ENCODE assay signal across 9 cellular contexts in genomic region chr9:122125891-122126331, GRCh38. TPM values are rescaled to one million over a fixed set of nuclear protein-coding genes. Genes with fewer than 3 reads are reported as not detected.
DNase-seq lines count a peak whose midpoint lies in the region; ATAC-seq and TF ChIP-seq lines count a peak whose summit lies in the region.
"Had no signal": no experiment of that assay in that cellular context is flagged by ENCODE, and none has a peak within 500 bp of the region (broad histone marks: within the 10 kb centered on the region; RNA-seq: fewer than 3 reads in every experiment).

No MANE protein-coding gene starts in this region.

- no peak for ATAC-seq in memory B cell (ENCODE audit: low read depth)
- ATAC-seq in HG03025 (IDR thresholded peaks at IDR 0.05; ENCODE audit: low FRiP score, unreplicated experiment) = no peak

- H3K27me3 ChIP-seq in A673 (replicated peaks; ENCODE audit: insufficient read depth, low read depth, low read length, poor library complexity) (peaks cover 11% of the 10 kb centered on the region), HUES6 (ENCODE audit: control insufficient read depth, insufficient read depth, low read length) (peaks cover 42% of the 10 kb centered on the region), endodermal cell (ENCODE audit: control insufficient read depth, insufficient read depth, low read length, poor library complexity, severe bottlenecking) (peaks cover 43% of the 10 kb centered on the region), prostate gland (replicated peaks; ENCODE audit: insufficient read depth) (no peaks in the 10 kb centered on the region)

- H3K9me3 Mint-ChIP-seq in endodermal cell (no peaks in the 10 kb centered on the region), memory B cell (no peaks in the 10 kb centered on the region)
- H3K9me3 Mint-ChIP-seq in activated T-helper 2 cell treated with anti-CD3 and anti-CD28 coated beads, Interferon-gamma antibody, Interleukin-2, Interleukin-4, amounts not matched to agents 10 μg/mL and 5 μg/mL and 100 μg/mL, durations not matched to agents 14 hours and 24 hours and 36 hours = no peaks in the 10 kb centered on the region
- H3K9me3 Mint-ChIP-seq in activated CD4-positive, alpha-beta memory T cell treated with anti-CD3 and anti-CD28 coated beads, Interleukin-2, amount 10 ng/mL, durations not matched to agents 7 days and 5 days = no peaks in the 10 kb centered on the region

- peak overlapping the region; percentile 26 for H3K4me3 ChIP-seq in A673 (ENCODE audit: low read depth, low read length, poor library complexity, severe bottlenecking)
- H3K4me3 ChIP-seq in HUES6 (ENCODE audit: low read depth, low read length) = peak overlapping the region; percentile 72
- no peak overlapping the region for H3K4me3 ChIP-seq in endodermal cell (ENCODE audit: low read length)
- H3K4me3 ChIP-seq in prostate gland = no peak overlapping the region

- BruUV-seq in A673 (replicated peaks; lab: Mats Ljungman, UMichigan) = no TSS peak

- H3K27ac ChIP-seq in A673 (ENCODE audit: low read depth, low read length, poor library complexity, severe bottlenecking) (no peak overlapping the region), HUES6 (ENCODE audit: low read depth, low read length) (no peak overlapping the region), endodermal cell (ENCODE audit: low read depth, low read length) (no peak overlapping the region), prostate gland (no peak overlapping the region)

- peaks cover 53% of the 10 kb centered on the region for H3K27me3 Mint-ChIP-seq in endodermal cell (ENCODE audit: insufficient read depth)
- peaks cover 33% of the 10 kb centered on the region for H3K27me3 Mint-ChIP-seq in memory B cell
- peaks cover 30% of the 10 kb centered on the region for H3K27me3 Mint-ChIP-seq in activated T-helper 2 cell treated with anti-CD3 and anti-CD28 coated beads, Interferon-gamma antibody, Interleukin-2, Interleukin-4, amounts not matched to agents 10 μg/mL and 5 μg/mL and 100 μg/mL, durations not matched to agents 14 hours and 24 hours and 36 hours (ENCODE audit: low read depth)
- peaks cover 25% of the 10 kb centered on the region for H3K27me3 Mint-ChIP-seq in activated CD4-positive, alpha-beta memory T cell treated with anti-CD3 and anti-CD28 coated beads, Interleukin-2, amount 10 ng/mL, durations not matched to agents 7 days and 5 days

- intact Hi-C loops in A673 (cut with micrococcal nuclease; ENCODE audit: unreplicated experiment) (loop anchor here (1.0 to 2.0 kb wide), 3 partner anchors 27 to 684 kb away; no protein-coding TSS in a partner anchor), prostate gland (cut with DNase I) (loop anchor here (1.0 to 5.0 kb wide), 2 partner anchors 224 to 326 kb away; no protein-coding TSS in a partner anchor)
- intact Hi-C loops in activated T-helper 2 cell treated with anti-CD3 and anti-CD28 coated beads, Interferon-gamma antibody, Interleukin-2, Interleukin-4, amounts not matched to agents 10 μg/mL and 5 μg/mL and 100 μg/mL, durations not matched to agents 14 hours and 24 hours and 36 hours (cut with micrococcal nuclease) = loop anchor here (1.0 to 2.0 kb wide), 3 partner anchors 33 to 327 kb away; partner anchors contain the start of genes MORN5 and NDUFA8

- H3K27ac Mint-ChIP-seq in endodermal cell (peak overlapping the region; percentile 82), memory B cell (peak overlapping the region; percentile 32)
- no peak overlapping the region for H3K27ac Mint-ChIP-seq in activated T-helper 2 cell treated with anti-CD3 and anti-CD28 coated beads, Interferon-gamma antibody, Interleukin-2, Interleukin-4, amounts not matched to agents 10 μg/mL and 5 μg/mL and 100 μg/mL, durations not matched to agents 14 hours and 24 hours and 36 hours
- H3K27ac Mint-ChIP-seq in activated CD4-positive, alpha-beta memory T cell treated with anti-CD3 and anti-CD28 coated beads, Interleukin-2, amount 10 ng/mL, durations not matched to agents 7 days and 5 days = no peak overlapping the region
- H3K27ac Mint-ChIP-seq: naive B cell had no signal

- TF ChIP-seq POLR2A in prostate gland (IDR thresholded peaks at IDR 0.05) = no peak

- CTCF ChIA-PET in A673 (lab: Charles Lee) = interaction anchor here (1.5 to 5.2 kb wide), 3 partner anchors 27 to 580 kb away, joined by 4 to 53 read pairs (median 42); no protein-coding TSS in a partner anchor
- CTCF ChIA-PET in activated CD4-positive, alpha-beta memory T cell treated with anti-CD3 and anti-CD28 coated beads, Interleukin-2, amount 10 ng/mL, durations not matched to agents 7 days and 5 days (lab: Charles Lee) = interaction anchor here (1.2 to 11.7 kb wide), 10 partner anchors 14 to 683 kb away, joined by 3 to 243 read pairs (median 7); partner anchors contain the start of genes MRRF and RBM18

- POLR2A ChIA-PET in A673 (lab: Charles Lee; ENCODE audit: low non-redundant PET) = no interaction called here
- POLR2A ChIA-PET in activated CD4-positive, alpha-beta memory T cell treated with anti-CD3 and anti-CD28 coated beads, Interleukin-2, amount 10 ng/mL, durations not matched to agents 7 days and 5 days (lab: Charles Lee) = interaction anchor here (1.8 kb wide), 1 partner anchor 224 kb away, joined by 6 read pairs; no protein-coding TSS in a partner anchor

- H3K4me1 Mint-ChIP-seq in endodermal cell (peaks cover 13% of the 10 kb centered on the region), memory B cell (peaks cover 10% of the 10 kb centered on the region)
- peaks cover 7% of the 10 kb centered on the region for H3K4me1 Mint-ChIP-seq in activated T-helper 2 cell treated with anti-CD3 and anti-CD28 coated beads, Interferon-gamma antibody, Interleukin-2, Interleukin-4, amounts not matched to agents 10 μg/mL and 5 μg/mL and 100 μg/mL, durations not matched to agents 14 hours and 24 hours and 36 hours (ENCODE audit: low read depth)
- peaks cover 10% of the 10 kb centered on the region for H3K4me1 Mint-ChIP-seq in activated CD4-positive, alpha-beta memory T cell treated with anti-CD3 and anti-CD28 coated beads, Interleukin-2, amount 10 ng/mL, durations not matched to agents 7 days and 5 days

- peak overlapping the region; percentile 75 for H3K9ac ChIP-seq in HUES6 (ENCODE audit: low read length)
- peak overlapping the region; percentile 41 for H3K9ac ChIP-seq in endodermal cell (ENCODE audit: extremely low read depth, low read length, poor library complexity, severe bottlenecking)

- WGBS in endodermal cell (ENCODE audit: insufficient coverage in 1 of 2, insufficient read length in 1 of 2), 2 experiments = 39 to 53% methylated on average over 10 to 16 of the region's 16 CpGs
- 52% methylated on average over 16 of the region's 16 CpGs for WGBS in prostate gland

- H3K36me3 Mint-ChIP-seq in endodermal cell (ENCODE audit: low read depth) = no peaks in the 10 kb centered on the region
- H3K36me3 Mint-ChIP-seq in memory B cell = peaks cover 2% of the 10 kb centered on the region
- no peaks in the 10 kb centered on the region for H3K36me3 Mint-ChIP-seq in activated T-helper 2 cell treated with anti-CD3 and anti-CD28 coated beads, Interferon-gamma antibody, Interleukin-2, Interleukin-4, amounts not matched to agents 10 μg/mL and 5 μg/mL and 100 μg/mL, durations not matched to agents 14 hours and 24 hours and 36 hours (ENCODE audit: low read depth)
- H3K36me3 Mint-ChIP-seq in activated CD4-positive, alpha-beta memory T cell treated with anti-CD3 and anti-CD28 coated beads, Interleukin-2, amount 10 ng/mL, durations not matched to agents 7 days and 5 days (ENCODE audit: low read depth) = no peaks in the 10 kb centered on the region
- H3K36me3 Mint-ChIP-seq: naive B cell had no signal

- H3K9me3 ChIP-seq in A673 (ENCODE audit: low read depth, low read length, poor library complexity, severe bottlenecking) (no peaks in the 10 kb centered on the region), HUES6 (ENCODE audit: control insufficient read depth, insufficient read depth, low read depth, low read length) (no peaks in the 10 kb centered on the region), endodermal cell (ENCODE audit: control insufficient read depth, low read length) (no peaks in the 10 kb centered on the region), prostate gland (no peaks in the 10 kb centered on the region)

- peak overlapping the region; percentile 65 for H3K4me3 Mint-ChIP-seq in endodermal cell
- peak overlapping the region; percentile 62 for H3K4me3 Mint-ChIP-seq in memory B cell
- no peak overlapping the region for H3K4me3 Mint-ChIP-seq in activated T-helper 2 cell treated with anti-CD3 and anti-CD28 coated beads, Interferon-gamma antibody, Interleukin-2, Interleukin-4, amounts not matched to agents 10 μg/mL and 5 μg/mL and 100 μg/mL, durations not matched to agents 14 hours and 24 hours and 36 hours (ENCODE audit: low read depth)
- H3K4me3 Mint-ChIP-seq in activated CD4-positive, alpha-beta memory T cell treated with anti-CD3 and anti-CD28 coated beads, Interleukin-2, amount 10 ng/mL, durations not matched to agents 7 days and 5 days = no peak overlapping the region

- DNase-seq in A673 (ENCODE audit: low spot score) (no peak), endodermal cell (peak; percentile 87), memory B cell (ENCODE audit: low spot score in 2 of 2) (no peak), prostate gland (ENCODE audit: low spot score) (no peak)
- DNase-seq in activated T-helper 2 cell treated with anti-CD3 and anti-CD28 coated beads, Interferon-gamma antibody, Interleukin-2, Interleukin-4, amounts not matched to agents 10 μg/mL and 5 μg/mL and 100 μg/mL, durations not matched to agents 14 hours and 24 hours and 36 hours (ENCODE audit: low spot score) = no peak
- no peak for DNase-seq in activated CD4-positive, alpha-beta memory T cell treated with anti-CD3 and anti-CD28 coated beads, Interleukin-2, amount 10 ng/mL, durations not matched to agents 7 days and 5 days

- H3K4me1 ChIP-seq in A673 (ENCODE audit: insufficient read depth, low read length, poor library complexity, severe bottlenecking) (peaks cover 11% of the 10 kb centered on the region), HUES6 (ENCODE audit: control insufficient read depth, insufficient read depth, low read length) (peaks cover 20% of the 10 kb centered on the region), endodermal cell (ENCODE audit: control insufficient read depth, insufficient read depth, low read length) (peaks cover 2% of the 10 kb centered on the region), prostate gland (replicated peaks) (peaks cover 4% of the 10 kb centered on the region)

- H3K36me3 ChIP-seq in A673 (ENCODE audit: insufficient read depth, low read length, poor library complexity, severe bottlenecking) = no peaks in the 10 kb centered on the region
- H3K36me3 ChIP-seq in HUES6 (ENCODE audit: control insufficient read depth, insufficient read depth, low read length) = no peaks in the 10 kb centered on the region
- H3K36me3 ChIP-seq in endodermal cell (ENCODE audit: control insufficient read depth, insufficient read depth, low read length) = no peaks in the 10 kb centered on the region
- H3K36me3 ChIP-seq in prostate gland = no peaks in the 10 kb centered on the region

- TF ChIP-seq CTCF in A673 (conservative IDR thresholded peaks at IDR 0.05; ENCODE audit: low read depth, low read length) (no peak), endodermal cell (conservative IDR thresholded peaks at IDR 0.05) (no peak), prostate gland (IDR thresholded peaks at IDR 0.05) (no peak)

RNA-seq across cellular contexts. Expression of gene TTLL11, which starts 32.8 kb away (rescaled TPM):
- 3.0 and 5.4 TPM in 2 replicates for total RNA-seq in A673 (2021)
- under 1 TPM in 1 of 2 donors, not detected in 1; 0.68 TPM for total RNA-seq in endodermal cell
- polyA plus RNA-seq in endodermal cell (2013, experiment 1 of 2) = 2.4 TPM
- polyA plus RNA-seq in endodermal cell (2013, experiment 2 of 2) = 3.3 TPM
- 2.2 and 2.4 TPM in 2 replicates for total RNA-seq in activated T-helper 2 cell treated with anti-CD3 and anti-CD28 coated beads, Interferon-gamma antibody, Interleukin-2, Interleukin-4, amounts not matched to agents 10 μg/mL and 5 μg/mL and 100 μg/mL, durations not matched to agents 14 hours and 24 hours and 36 hours
- 1 to 10 TPM; 1.5 to 2.1 TPM for total RNA-seq in activated CD4-positive, alpha-beta memory T cell treated with anti-CD3 and anti-CD28 coated beads, Interleukin-2, amount 10 ng/mL, durations not matched to agents 7 days and 5 days
- total RNA-seq in prostate gland = 10 to 100 TPM; 11.7 to 11.9 TPM

RNA-seq across cellular contexts. Expression of gene NDUFA8, which starts 33.7 kb away (rescaled TPM):
- total RNA-seq in A673 (2021) (105 and 107 TPM in 2 replicates), endodermal cell (10 to 100 TPM; 65.8 to 67.8 TPM), prostate gland (10 to 100 TPM; 60.7 to 69.6 TPM)
- polyA plus RNA-seq in endodermal cell (2013, experiment 1 of 2) = 83.6 TPM
- 79.7 TPM for polyA plus RNA-seq in endodermal cell (2013, experiment 2 of 2)
- 45.4 and 48.7 TPM in 2 replicates for total RNA-seq in activated T-helper 2 cell treated with anti-CD3 and anti-CD28 coated beads, Interferon-gamma antibody, Interleukin-2, Interleukin-4, amounts not matched to agents 10 μg/mL and 5 μg/mL and 100 μg/mL, durations not matched to agents 14 hours and 24 hours and 36 hours
- 10 to 100 TPM; 36.1 to 37.0 TPM for total RNA-seq in activated CD4-positive, alpha-beta memory T cell treated with anti-CD3 and anti-CD28 coated beads, Interleukin-2, amount 10 ng/mL, durations not matched to agents 7 days and 5 days

RNA-seq across cellular contexts. Expression of gene MORN5, which starts 33.8 kb away (rescaled TPM):
- not detected in 2 replicates for total RNA-seq in A673 (2021)
- total RNA-seq in endodermal cell = under 1 TPM in 1 of 2 donors, not detected in 1; 0.81 TPM
- 0.71 TPM for polyA plus RNA-seq in endodermal cell (2013, experiment 1 of 2)
- polyA plus RNA-seq in endodermal cell (2013, experiment 2 of 2) = 0.58 TPM
- not detected in 2 replicates for total RNA-seq in activated T-helper 2 cell treated with anti-CD3 and anti-CD28 coated beads, Interferon-gamma antibody, Interleukin-2, Interleukin-4, amounts not matched to agents 10 μg/mL and 5 μg/mL and 100 μg/mL, durations not matched to agents 14 hours and 24 hours and 36 hours
- total RNA-seq in activated CD4-positive, alpha-beta memory T cell treated with anti-CD3 and anti-CD28 coated beads, Interleukin-2, amount 10 ng/mL, durations not matched to agents 7 days and 5 days = not detected
- total RNA-seq in prostate gland = 1 to 10 TPM in 1 of 2 donors, not detected in 1; 2.1 TPM

Comparison
In these comparisons a context has a peak if more than half of its experiments do, and no peak if none do; other contexts are left out.
1. H3K4me3 ChIP-seq: peak in A673 (single experiment) and HUES6 (single experiment); none in endodermal cell (single experiment) and prostate gland (0 of 2).
2. H3K27ac Mint-ChIP-seq: peak in endodermal cell (single experiment) and memory B cell (single experiment); none in activated T-helper 2 cell treated with anti-CD3 and anti-CD28 coated beads, Interferon-gamma antibody, Interleukin-2, Interleukin-4, amounts not matched to agents 10 μg/mL and 5 μg/mL and 100 μg/mL, durations not matched to agents 14 hours and 24 hours and 36 hours (single experiment) and activated CD4-positive, alpha-beta memory T cell treated with anti-CD3 and anti-CD28 coated beads, Interleukin-2, amount 10 ng/mL, durations not matched to agents 7 days and 5 days (single experiment).
3. H3K4me3 Mint-ChIP-seq: peak in endodermal cell (single experiment) and memory B cell (single experiment); none in activated T-helper 2 cell treated with anti-CD3 and anti-CD28 coated beads, Interferon-gamma antibody, Interleukin-2, Interleukin-4, amounts not matched to agents 10 μg/mL and 5 μg/mL and 100 μg/mL, durations not matched to agents 14 hours and 24 hours and 36 hours (single experiment) and activated CD4-positive, alpha-beta memory T cell treated with anti-CD3 and anti-CD28 coated beads, Interleukin-2, amount 10 ng/mL, durations not matched to agents 7 days and 5 days (single experiment).